In genomic region chr15:94314639-94315038, GRCh38 we compare ENCODE assay signal across 18 cellular contexts.
"Had no signal": no experiment of that assay in that cellular context is flagged by ENCODE, and none has a peak within 500 bp of the region (broad histone marks: within the 10 kb centered on the region; RNA-seq: fewer than 3 reads in every experiment).

No MANE protein-coding gene starts in this region.

- H3K9me3 Mint-ChIP-seq: stimulated activated naive B cell treated with anti-CD40 and anti-IgM and Interleukin-4, amounts not matched to agents 10 μg/mL and 1 μg/mL and 100 μg/mL, for 72 hours had no signal

- ATAC-seq: lower lobe of right lung; stimulated activated naive B cell treated with anti-CD40 and anti-IgM and Interleukin-4, amounts not matched to agents 10 μg/mL and 1 μg/mL and 100 μg/mL, for 72 hours had no signal

- H3K4me1 ChIP-seq: lower lobe of right lung, sigmoid colon, thyroid gland had no signal

- DNase-seq: activated CD4-positive, alpha-beta T cell treated with anti-CD3 and anti-CD28 coated beads for 48 hours; activated effector memory CD4-positive, alpha-beta T cell treated with Interleukin-2 at 50 U/mL for 16 hours; activated naive CD4-positive, alpha-beta T cell treated with anti-CD3 and anti-CD28 coated beads, Interleukin-2, amount 50 U/mL, for 16 hours; amniotic stem cell; dermis blood vessel endothelial cell; effector memory CD4-positive, alpha-beta T cell; foreskin fibroblast; hypothalamus; lower lobe of right lung; nephron progenitor cell; occipital lobe; posterior cingulate gyrus; sigmoid colon; stimulated activated CD4-positive, alpha-beta T cell treated with anti-CD3 and anti-CD28 coated beads, Interleukin-4, amount 100 ng/mL, for 24 hours; stimulated activated naive B cell treated with anti-CD40 and anti-IgM and Interleukin-4, amounts not matched to agents 10 μg/mL and 1 μg/mL and 100 μg/mL, for 72 hours; thyroid gland had no signal

- H3K4me1 Mint-ChIP-seq: nephron progenitor cell had no signal

- H3K27ac ChIP-seq: cardiac muscle cell, lower lobe of right lung, sigmoid colon, thyroid gland had no signal

- H3K4me3 ChIP-seq: cardiac muscle cell, lower lobe of right lung, sigmoid colon, thyroid gland had no signal

- H3K9me3 ChIP-seq: lower lobe of right lung, sigmoid colon, thyroid gland had no signal

- H3K4me3 Mint-ChIP-seq: nephron progenitor cell; stimulated activated naive B cell treated with anti-CD40 and anti-IgM and Interleukin-4, amounts not matched to agents 10 μg/mL and 1 μg/mL and 100 μg/mL, for 72 hours; WTC11 had no signal

- H3K27ac Mint-ChIP-seq: nephron progenitor cell; stimulated activated naive B cell treated with anti-CD40 and anti-IgM and Interleukin-4, amounts not matched to agents 10 μg/mL and 1 μg/mL and 100 μg/mL, for 72 hours; WTC11 had no signal

- H3K27me3 ChIP-seq: cardiac muscle cell, sigmoid colon, thyroid gland had no signal

- H3K36me3 ChIP-seq: cardiac muscle cell, sigmoid colon, thyroid gland had no signal

- H3K27me3 Mint-ChIP-seq: stimulated activated naive B cell treated with anti-CD40 and anti-IgM and Interleukin-4, amounts not matched to agents 10 μg/mL and 1 μg/mL and 100 μg/mL, for 72 hours had no signal

- H3K36me3 Mint-ChIP-seq: WTC11 had no signal
